Comparison of ENCODE assay signal across 20 cellular contexts in the genomic region with DNA sequence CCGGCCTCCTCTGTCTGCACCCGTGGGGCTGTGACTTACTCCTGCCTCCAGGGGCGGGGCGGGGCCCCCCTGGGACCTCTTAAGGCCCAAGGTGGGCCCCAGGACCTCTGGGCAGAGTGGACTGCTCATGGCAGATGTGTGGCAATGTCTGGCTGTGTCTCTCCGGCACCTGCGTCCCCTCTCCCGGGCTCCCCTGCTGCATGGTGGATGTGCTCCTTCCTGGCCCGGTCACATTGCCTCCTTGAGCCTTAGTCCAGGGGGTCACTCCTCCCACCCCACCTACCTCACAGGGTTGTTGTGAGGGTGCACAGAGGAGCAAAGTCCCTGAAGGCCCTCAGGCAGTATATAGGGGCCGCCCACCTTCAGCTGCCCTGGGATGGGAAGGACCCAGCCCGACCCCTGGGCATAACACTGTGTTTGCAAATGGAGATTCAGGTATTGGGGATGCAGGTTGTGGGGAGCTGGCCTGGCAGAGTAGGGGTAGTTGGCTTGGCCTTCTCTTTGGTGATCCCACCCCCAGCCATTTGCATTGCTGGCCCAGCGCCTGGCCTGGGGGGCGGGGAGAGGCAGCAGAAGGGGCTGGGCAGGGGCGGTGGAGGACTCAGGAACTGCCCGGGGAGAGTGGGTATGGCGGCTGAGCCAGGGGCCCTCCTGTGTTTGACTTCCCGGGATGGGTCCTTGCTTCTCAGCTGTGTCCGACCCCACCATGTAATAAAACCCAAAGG. TPM values are rescaled to one million over a fixed set of nuclear protein-coding genes. Genes with fewer than 3 reads are reported as not detected.
"Had no signal": no experiment of that assay in that cellular context is flagged by ENCODE, and none has a peak within 500 bp of the region (broad histone marks: within the 10 kb centered on the region; RNA-seq: fewer than 3 reads in every experiment).

No MANE protein-coding gene starts in this region.

- H3K4me1 ChIP-seq: psoas muscle, sigmoid colon, tibial artery, uterus had no signal

- DNase-seq: activated B cell treated with CpG ODN at 0.5 μM for 24 hours; activated CD4-positive, alpha-beta T cell treated with anti-CD3 and anti-CD28 coated beads, Interleukin-2, amount 10 ng/mL, durations not matched to agents 24 days and 14 days; activated CD8-positive, alpha-beta memory T cell treated with anti-CD3 and anti-CD28 coated beads for 24 hours; activated effector memory CD4-positive, alpha-beta T cell treated with Interleukin-2 at 50 U/mL for 16 hours; activated T-cell treated with anti-CD3 and anti-CD28 coated beads for 4 hours; amygdala; dermis blood vessel endothelial cell; erythroblast; psoas muscle; sigmoid colon; tibial artery; uterus had no signal

- H3K4me1 Mint-ChIP-seq: activated B cell treated with CpG ODN at 0.5 μM for 24 hours, brain, nephron had no signal

- H3K4me3 ChIP-seq: psoas muscle, sigmoid colon, tibial artery, uterus had no signal

- H3K27ac Mint-ChIP-seq: activated B cell treated with CpG ODN at 0.5 μM for 24 hours; activated CD4-positive, alpha-beta T cell treated with anti-CD3 and anti-CD28 coated beads, Interleukin-2, amount 10 ng/mL, durations not matched to agents 24 days and 14 days; activated naive CD4-positive, alpha-beta T cell treated with anti-CD3 and anti-CD28 coated beads, Interleukin-2, amount 50 U/mL, for 24 hours; memory B cell; T-helper 1 cell treated with Interleukin-12 subunit alpha and Interleukin-12 subunit beta and Interleukin-4 antibody, amounts not matched to agents 30 μg/mL and 1 μg/mL, for 36 hours had no signal

- H3K4me3 Mint-ChIP-seq: activated B cell treated with CpG ODN at 0.5 μM for 24 hours; activated CD4-positive, alpha-beta T cell treated with anti-CD3 and anti-CD28 coated beads, Interleukin-2, amount 10 ng/mL, durations not matched to agents 24 days and 14 days; activated naive CD4-positive, alpha-beta T cell treated with anti-CD3 and anti-CD28 coated beads, Interleukin-2, amount 50 U/mL, for 24 hours; brain; memory B cell; nephron; T-helper 1 cell treated with Interleukin-12 subunit alpha and Interleukin-12 subunit beta and Interleukin-4 antibody, amounts not matched to agents 30 μg/mL and 1 μg/mL, for 36 hours had no signal

- H3K36me3 ChIP-seq: uterus had no signal

- H3K27ac ChIP-seq: psoas muscle, sigmoid colon, tibial artery, uterus had no signal

- H3K9me3 Mint-ChIP-seq: activated B cell treated with CpG ODN at 0.5 μM for 24 hours; activated CD4-positive, alpha-beta T cell treated with anti-CD3 and anti-CD28 coated beads, Interleukin-2, amount 10 ng/mL, durations not matched to agents 24 days and 14 days; activated naive CD4-positive, alpha-beta T cell treated with anti-CD3 and anti-CD28 coated beads, Interleukin-2, amount 50 U/mL, for 24 hours; brain; memory B cell; nephron; T-helper 1 cell treated with Interleukin-12 subunit alpha and Interleukin-12 subunit beta and Interleukin-4 antibody, amounts not matched to agents 30 μg/mL and 1 μg/mL, for 36 hours had no signal

- H3K27me3 ChIP-seq: uterus had no signal

- H3K9me3 ChIP-seq: psoas muscle, sigmoid colon, tibial artery, uterus had no signal

- H3K27me3 Mint-ChIP-seq: activated CD4-positive, alpha-beta T cell treated with anti-CD3 and anti-CD28 coated beads, Interleukin-2, amount 10 ng/mL, durations not matched to agents 24 days and 14 days; activated naive CD4-positive, alpha-beta T cell treated with anti-CD3 and anti-CD28 coated beads, Interleukin-2, amount 50 U/mL, for 24 hours had no signal

RNA-seq across cellular contexts. Expression of a gene that starts 46.7 kb away (rescaled TPM):
- total RNA-seq: cerebellum, dermis blood vessel endothelial cell, glomerular endothelial cell, osteoblast, psoas muscle, sigmoid colon, uterus had no signal
- polyA plus RNA-seq: psoas muscle had no signal
